Comparison of ENCODE assay signal across 1 cellular context in genomic region chr19:50514346-50515167, GRCh38.
TF ChIP-seq lines count a peak whose summit lies in the region.

No MANE protein-coding gene starts in this region.

TF ChIP-seq in SK-N-SH, 30 proteins besides CTCF, POLR2A, EP300 and RAD21 (continued from another document):
- TF ChIP-seq REST (IDR thresholded peaks at IDR 0.05; ENCODE audit: low read depth, low read length) (no peak), FOXM1 (IDR thresholded peaks at IDR 0.05; ENCODE audit: low read depth) (no peak), JUND (IDR thresholded peaks at IDR 0.05) (no peak), TAF1 (IDR thresholded peaks at IDR 0.05; ENCODE audit: borderline replicate concordance, low read depth, low read length) (no peak), TCF12 (IDR thresholded peaks at IDR 0.05) (no peak), ZBTB33 (IDR thresholded peaks at IDR 0.05; ENCODE audit: borderline replicate concordance, low read depth) (no peak), IRF3 (IDR thresholded peaks at IDR 0.05; ENCODE audit: low read depth, low read length) (no peak), RXRA (IDR thresholded peaks at IDR 0.05; ENCODE audit: borderline replicate concordance, low read depth) (no peak), EZH2phosphoT487 (IDR thresholded peaks at IDR 0.05; ENCODE audit: borderline replicate concordance, low read depth) (no peak), POLR2AphosphoS5 (IDR thresholded peaks at IDR 0.05; ENCODE audit: low read depth, low read length) (no peak), RFX5 (IDR thresholded peaks at IDR 0.05; ENCODE audit: low read length) (no peak), SIN3A (IDR thresholded peaks at IDR 0.05; ENCODE audit: borderline replicate concordance, low read depth, low read length) (no peak), TEAD4 (IDR thresholded peaks at IDR 0.05; ENCODE audit: borderline replicate concordance, insufficient read depth) (no peak), GATA2 (CRISPR knock-in tag; IDR thresholded peaks at IDR 0.05) (peak; percentile 46; the same call in 1 of the 2 replicates), RCOR1 (IDR thresholded peaks at IDR 0.05; ENCODE audit: low read length) (peak; percentile 48; the same call in 1 of the 2 replicates), ELF1 (IDR thresholded peaks at IDR 0.05) (no peak), CHD2 (IDR thresholded peaks at IDR 0.05; ENCODE audit: low read length, partially characterized antibody) (peak; percentile 70)
- TF ChIP-seq, protein P1, sequence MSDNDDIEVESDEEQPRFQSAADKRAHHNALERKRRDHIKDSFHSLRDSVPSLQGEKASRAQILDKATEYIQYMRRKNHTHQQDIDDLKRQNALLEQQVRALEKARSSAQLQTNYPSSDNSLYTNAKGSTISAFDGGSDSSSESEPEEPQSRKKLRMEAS (IDR thresholded peaks at IDR 0.05; ENCODE audit: low read depth): no peak
- TF ChIP-seq, protein P2, sequence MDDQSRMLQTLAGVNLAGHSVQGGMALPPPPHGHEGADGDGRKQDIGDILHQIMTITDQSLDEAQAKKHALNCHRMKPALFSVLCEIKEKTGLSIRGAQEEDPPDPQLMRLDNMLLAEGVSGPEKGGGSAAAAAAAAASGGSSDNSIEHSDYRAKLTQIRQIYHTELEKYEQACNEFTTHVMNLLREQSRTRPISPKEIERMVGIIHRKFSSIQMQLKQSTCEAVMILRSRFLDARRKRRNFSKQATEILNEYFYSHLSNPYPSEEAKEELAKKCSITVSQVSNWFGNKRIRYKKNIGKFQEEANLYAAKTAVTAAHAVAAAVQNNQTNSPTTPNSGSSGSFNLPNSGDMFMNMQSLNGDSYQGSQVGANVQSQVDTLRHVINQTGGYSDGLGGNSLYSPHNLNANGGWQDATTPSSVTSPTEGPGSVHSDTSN (IDR thresholded peaks at IDR 0.05): no peak
